ENCODE assay signal across 8 cellular contexts in the genomic region with DNA sequence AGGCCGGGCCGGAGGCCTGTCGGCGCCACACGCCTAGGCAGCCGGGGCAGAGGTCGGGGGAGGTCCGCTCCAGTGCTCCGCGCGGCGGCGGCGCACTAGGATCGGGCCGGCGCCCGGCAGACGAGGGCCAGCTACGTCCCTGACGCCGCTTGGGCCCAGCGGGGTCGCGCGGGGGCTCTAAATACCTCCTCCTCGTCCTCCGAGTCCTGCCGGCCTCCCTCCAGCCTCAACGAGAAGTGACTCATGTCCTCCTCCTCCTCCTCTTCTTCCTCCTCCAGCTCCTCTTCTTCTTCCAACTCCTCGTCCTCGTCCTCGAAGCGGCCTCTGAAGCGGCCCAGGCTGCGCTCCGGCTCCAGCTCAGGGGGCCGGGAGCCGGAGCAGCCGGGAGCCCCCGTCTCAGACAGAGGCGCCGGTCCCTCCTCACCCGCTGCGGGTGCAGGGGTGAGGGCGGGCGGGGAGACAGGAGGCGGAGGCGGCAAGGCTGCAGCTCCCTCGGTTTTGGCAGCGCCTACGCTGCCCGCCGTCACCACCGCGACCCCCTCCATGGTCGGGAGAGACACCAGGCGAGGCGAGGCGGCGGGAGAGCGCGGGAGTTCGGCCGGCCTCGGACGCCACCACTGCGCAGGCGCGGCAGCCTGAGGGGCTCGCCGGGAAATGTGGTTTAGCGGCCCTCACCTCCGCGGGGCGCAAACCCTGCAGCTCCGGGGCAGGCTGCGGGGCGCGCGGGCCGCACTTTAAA. TPM values are rescaled to one million over a fixed set of nuclear protein-coding genes. Genes with fewer than 3 reads are reported as not detected.
A peak's percentile ranks its signal among the peaks of the same experiment; 100 is the strongest.
DNase-seq lines count a peak whose midpoint lies in the region; ATAC-seq, FAIRE-seq and TF ChIP-seq lines count a peak whose summit lies in the region.

A gene with protein sequence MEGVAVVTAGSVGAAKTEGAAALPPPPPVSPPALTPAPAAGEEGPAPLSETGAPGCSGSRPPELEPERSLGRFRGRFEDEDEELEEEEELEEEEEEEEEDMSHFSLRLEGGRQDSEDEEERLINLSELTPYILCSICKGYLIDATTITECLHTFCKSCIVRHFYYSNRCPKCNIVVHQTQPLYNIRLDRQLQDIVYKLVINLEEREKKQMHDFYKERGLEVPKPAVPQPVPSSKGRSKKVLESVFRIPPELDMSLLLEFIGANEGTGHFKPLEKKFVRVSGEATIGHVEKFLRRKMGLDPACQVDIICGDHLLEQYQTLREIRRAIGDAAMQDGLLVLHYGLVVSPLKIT (minus strand): TSS at position 619 of the 739 bp plus-strand sequence. CDS start 74 bp downstream, at position 545.

- intact Hi-C loops in kidney (cut with DNase I), result no loop called here

- no peaks in the 10 kb centered on the region for H3K27me3 ChIP-seq in ACC112 (ENCODE audit: insufficient read depth, low read length)

- H3K36me3 ChIP-seq in ACC112 (ENCODE audit: insufficient read depth, low read length) (peaks cover 13% of the 10 kb centered on the region), kidney (ENCODE audit: control insufficient read depth in 1 of 2, insufficient read depth in 2 of 2, low read length in 2 of 2) (peaks cover 0 to 4% of the 10 kb centered on the region in 2 donors)

- H3K79me2 ChIP-seq in ACC112 (ENCODE audit: control insufficient read depth, insufficient read depth, low read length, unreplicated experiment), result peaks cover 22% of the 10 kb centered on the region

- H3K4me3 ChIP-seq in ACC112 (ENCODE audit: low read depth, low read length) (peak within 1 kb of the TSS; percentile 91), kidney (ENCODE audit: low read length in 2 of 2) (peak within 1 kb of the TSS; percentile 59 to 72)

- no peak for TF ChIP-seq CTCF in kidney (IDR thresholded peaks at IDR 0.05; ENCODE audit: borderline replicate concordance, extremely low read depth, insufficient read depth)

- ATAC-seq in GM18520 (IDR thresholded peaks at IDR 0.05; ENCODE audit: unreplicated experiment) (peak; percentile 70), HG03064 (IDR thresholded peaks at IDR 0.05; ENCODE audit: low read depth, unreplicated experiment) (peak; percentile 71)

- peaks cover 5% of the 10 kb centered on the region for H3K4me1 ChIP-seq in ACC112 (ENCODE audit: control insufficient read depth, insufficient read depth, low read length, unreplicated experiment)
- H3K4me1 ChIP-seq in kidney (ENCODE audit: control insufficient read depth in 1 of 2, insufficient read depth in 1 of 2, low read depth in 1 of 2, low read length in 2 of 2), result peaks cover 0 to 2% of the 10 kb centered on the region in 2 donors

- no peaks in the 10 kb centered on the region for H3K9me3 ChIP-seq in kidney (ENCODE audit: control insufficient read depth in 1 of 2, low read length in 2 of 2)

- FAIRE-seq in kidney (lab: Jason Lieb, UNC), result no peak

- peak within 1 kb of the TSS; percentile 93 for H2AFZ ChIP-seq in ACC112 (ENCODE audit: low read length, unreplicated experiment)

- H3K27ac ChIP-seq in ACC112 (ENCODE audit: low read depth, low read length) (peak within 1 kb of the TSS; percentile 49), kidney (ENCODE audit: low read depth in 2 of 2, low read length in 2 of 2) (peak within 1 kb of the TSS; percentile 41 to 64)

- H3K9ac ChIP-seq in kidney (ENCODE audit: low read length in 2 of 2), result peak within 1 kb of the TSS; percentile 77 to 85

- DNase-seq in NCI-H345 (lab: John Stamatoyannopoulos, UW) (peak; percentile 77), cerebellar nuclear complex (lab: John Stamatoyannopoulos, UW) (peak; percentile 9 to 68), kidney (peak; percentile 92)
- DNase-seq in activated CD4-positive, CD25-positive, alpha-beta regulatory T cell treated with anti-CD3 and anti-CD28 coated beads, Interleukin-2, amount 50 U/mL, for 72 hours, result peak; percentile 83
- DNase-seq in stimulated activated CD4-positive, alpha-beta T cell treated with anti-CD3 and anti-CD28 coated beads, Interleukin-15, amount 100 ng/mL, for 1 hour (ENCODE audit: low read depth in 1 of 2, low spot score in 1 of 2), result peak; percentile 44 to 65

RNA-seq across cellular contexts. Expression of the gene that starts here (rescaled TPM):
- total RNA-seq in kidney, result 6.3 TPM
- 3.0 TPM for polyA plus RNA-seq in kidney (ENCODE audit: insufficient read depth, low read depth, low replicate concordance)

Comparison
In these comparisons a context has a peak if more than half of its experiments do, and no peak if none do; other contexts are left out.
1. Peak in every context shown above with its lines: DNase-seq, ATAC-seq, H3K4me3 ChIP-seq and H3K27ac ChIP-seq.
2. DNase-seq: peak in every context shown above with its lines; median percentile 92 in kidney; 83 in activated CD4-positive, CD25-positive, alpha-beta regulatory T cell treated with anti-CD3 and anti-CD28 coated beads, Interleukin-2, amount 50 U/mL, for 72 hours; 77 in NCI-H345; 54 in stimulated activated CD4-positive, alpha-beta T cell treated with anti-CD3 and anti-CD28 coated beads, Interleukin-15, amount 100 ng/mL, for 1 hour; 38 in cerebellar nuclear complex.